Comparison of ENCODE assay signal across 8 cellular contexts in genomic region chr18:9117980-9118841, GRCh38. TPM values are rescaled to one million over a fixed set of nuclear protein-coding genes. Genes with fewer than 3 reads are reported as not detected.
DNase-seq lines count a peak whose midpoint lies in the region; ATAC-seq and TF ChIP-seq lines count a peak whose summit lies in the region.

No MANE protein-coding gene starts in this region.

- no peaks in the 10 kb centered on the region for H3K9me3 ChIP-seq in BLaER1
- no peaks in the 10 kb centered on the region for H3K9me3 ChIP-seq in breast epithelium
- no peaks in the 10 kb centered on the region for H3K9me3 ChIP-seq in mucosa of rectum (ENCODE audit: control insufficient read depth in 2 of 2, low read length in 2 of 2)

- ATAC-seq in GM18873 (IDR thresholded peaks at IDR 0.05; ENCODE audit: low FRiP score, unreplicated experiment): no peak
- no peak for ATAC-seq in GM19397 (IDR thresholded peaks at IDR 0.05; ENCODE audit: unreplicated experiment)

- peaks cover 56% of the 10 kb centered on the region for H3K36me3 ChIP-seq in BLaER1
- H3K36me3 ChIP-seq in breast epithelium: no peaks in the 10 kb centered on the region
- H3K36me3 ChIP-seq in mucosa of rectum (ENCODE audit: control insufficient read depth in 2 of 2, insufficient read depth in 2 of 2, low read length in 2 of 2): peaks cover 9 to 23% of the 10 kb centered on the region in 2 donors

- no peak overlapping the region for H3K9ac ChIP-seq in BLaER1
- no peak overlapping the region for H3K9ac ChIP-seq in mucosa of rectum (ENCODE audit: low read depth in 1 of 2, low read length in 2 of 2)

- H3K27ac ChIP-seq in BLaER1: no peak overlapping the region
- peak overlapping the region; percentile 88 to 94 for H3K27ac ChIP-seq in breast epithelium
- H3K27ac ChIP-seq in mucosa of rectum (ENCODE audit: low read depth in 2 of 2, low read length in 2 of 2): peak overlapping the region; percentile 69 to 81

- TF ChIP-seq POLR2A in breast epithelium (IDR thresholded peaks at IDR 0.05): no peak

- no peak for TF ChIP-seq CTCF in breast epithelium (IDR thresholded peaks at IDR 0.05)

- DNase-seq in MV-4-11 (lab: John Stamatoyannopoulos, UW) (peak; percentile 76), breast epithelium (ENCODE audit: low spot score in 2 of 2) (no peak), AG20443 (ENCODE audit: low spot score) (no peak), activated gamma-delta T cell treated with Interleukin-2 at 50 U/mL for 16 hours (no peak)

- no peaks in the 10 kb centered on the region for H3K27me3 ChIP-seq in BLaER1
- no peaks in the 10 kb centered on the region for H3K27me3 ChIP-seq in breast epithelium
- no peaks in the 10 kb centered on the region for H3K27me3 ChIP-seq in mucosa of rectum (ENCODE audit: control insufficient read depth in 2 of 2, insufficient read depth in 2 of 2, low read length in 2 of 2)

- H3K4me2 ChIP-seq in BLaER1: peak overlapping the region; percentile 48

- intact Hi-C loops in breast epithelium (cut with DNase I; ENCODE audit: low total_unique reads): no loop called here

- H4K20me1 ChIP-seq in BLaER1: peaks cover 92% of the 10 kb centered on the region

- H3K4me1 ChIP-seq in BLaER1 (peaks cover 33% of the 10 kb centered on the region), breast epithelium (peaks cover 5 to 10% of the 10 kb centered on the region in 2 donors), mucosa of rectum (ENCODE audit: control insufficient read depth in 2 of 2, insufficient read depth in 2 of 2, low read length in 2 of 2) (peaks cover 4 to 23% of the 10 kb centered on the region in 2 donors)

- no peak overlapping the region for H3K4me3 ChIP-seq in BLaER1
- peak overlapping the region in 1 of 3 donors; percentile 39 for H3K4me3 ChIP-seq in breast epithelium
- no peak overlapping the region for H3K4me3 ChIP-seq in mucosa of rectum (ENCODE audit: low read length in 2 of 2)

RNA-seq across cellular contexts. Expression of gene NDUFV2, which starts 15.7 kb away (rescaled TPM):
- total RNA-seq in breast epithelium: 100 to 1,000 TPM; 106 to 116 (median 113) TPM

RNA-seq across cellular contexts. Expression of gene ANKRD12, which starts 18.4 kb away (rescaled TPM):
- 10 to 100 TPM; 47.7 to 66.9 (median 51.5) TPM for total RNA-seq in breast epithelium
